ENCODE assay signal across 8 cellular contexts in the genomic region with DNA sequence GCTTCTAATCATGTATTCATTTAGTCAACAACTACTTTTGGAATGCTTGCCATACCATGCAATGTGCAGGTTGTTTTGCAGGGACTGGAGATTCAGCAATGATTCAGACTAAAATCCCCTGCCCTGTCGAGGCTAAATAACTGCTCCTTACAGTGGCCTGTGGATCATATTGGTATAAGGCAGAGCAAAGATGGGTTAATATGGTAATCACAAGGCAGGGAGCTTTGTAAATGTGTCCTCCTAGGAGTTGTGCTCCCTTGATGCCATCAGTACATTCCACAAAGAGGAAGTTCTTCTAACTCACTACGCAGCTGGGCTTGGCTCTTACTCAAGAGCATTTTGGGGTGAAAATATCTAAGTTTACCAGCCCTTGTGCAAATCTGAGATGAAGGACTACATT. TPM values are rescaled to one million over a fixed set of nuclear protein-coding genes. Genes with fewer than 3 reads are reported as not detected.
DNase-seq lines count a peak whose midpoint lies in the region; ATAC-seq, FAIRE-seq and TF ChIP-seq lines count a peak whose summit lies in the region.

No MANE protein-coding gene starts in this region.

- H3K9me2 ChIP-seq in MM.1S (replicated peaks; ENCODE audit: insufficient read depth, low read length), result no peaks in the 10 kb centered on the region

- peaks cover 35% of the 10 kb centered on the region for H3K4me1 Mint-ChIP-seq in activated T-cell treated with anti-CD3 and anti-CD28 coated beads, Interleukin-2, amount 50 U/mL, for 72 hours (ENCODE audit: low read depth)

- TF ChIP-seq CTCF in MM.1S (IDR thresholded peaks at IDR 0.05; ENCODE audit: low read length) (no peak), K562 (IDR thresholded peaks at IDR 0.05 in 2 of 3, conservative IDR thresholded peaks at IDR 0.05 in 1 of 3; ENCODE audit: insufficient read depth in 2 of 3, low read depth in 1 of 3, low read length in 3 of 3) (no peak)

- no peak for DNase-seq in activated T-cell treated with anti-CD3 and anti-CD28 coated beads, Interleukin-2, amount 50 U/mL, for 72 hours
- DNase-seq in activated T-cell treated with anti-CD3 and anti-CD28 coated beads for 4 hours (no peak), MM.1S (no peak), K562 (ENCODE audit: extremely low read depth in 1 of 4, low spot score in 3 of 4) (peak in 1 of 4 experiments; percentile 29), left kidney (ENCODE audit: low read depth, low spot score) (peak; percentile 17), NCI-H510A treated with DMSO at 0.1 percent for 48 hours (lab: John Stamatoyannopoulos, UW) (no peak)
- no peak for DNase-seq in stimulated activated CD4-positive, alpha-beta T cell treated with anti-CD3 and anti-CD28 coated beads, Interleukin-15, amount 100 ng/mL, for 24 hours

- no peak for FAIRE-seq in K562 (lab: Jason Lieb, UNC)

- H3K9me3 Mint-ChIP-seq in activated T-cell treated with anti-CD3 and anti-CD28 coated beads, Interleukin-2, amount 50 U/mL, for 72 hours, result peaks cover 1 to 4% of the 10 kb centered on the region in 2 donors

- no peak overlapping the region for H3K27ac ChIP-seq in MM.1S (ENCODE audit: low read length)
- H3K27ac ChIP-seq in K562 (ENCODE audit: extremely low read depth, low read depth, low read length), result no peak overlapping the region
- peak overlapping the region; percentile 88 for H3K27ac ChIP-seq in thymus (ENCODE audit: low read depth)

- H3K27me3 ChIP-seq in MM.1S (replicated peaks; ENCODE audit: insufficient read depth, low read length) (peaks cover 67% of the 10 kb centered on the region), K562 (ENCODE audit: control insufficient read depth in 2 of 2, insufficient read depth in 2 of 2, low read length in 2 of 2) (peaks cover 0 to 2% of the 10 kb centered on the region in 2 experiments; a peak in 2 of 5 replicates), thymus (ENCODE audit: control insufficient read depth, insufficient read depth) (no peaks in the 10 kb centered on the region)

- intact Hi-C loops in K562 (cut with micrococcal nuclease), result no loop called here

- H3K9me1 ChIP-seq in K562 (ENCODE audit: control insufficient read depth, insufficient read depth, low read length), result no peaks in the 10 kb centered on the region

- H2AFZ ChIP-seq in MM.1S (ENCODE audit: low read length) (no peak overlapping the region), K562 (ENCODE audit: low read depth, low read length) (peak overlapping the region; percentile 86)

- peak overlapping the region; percentile 94 for H3K27ac Mint-ChIP-seq in activated T-cell treated with anti-CD3 and anti-CD28 coated beads, Interleukin-2, amount 50 U/mL, for 72 hours

- H3K36me3 ChIP-seq in MM.1S (replicated peaks; ENCODE audit: insufficient read depth, low read length) (no peaks in the 10 kb centered on the region), K562 (ENCODE audit: control insufficient read depth, insufficient read depth, low read length) (no peaks in the 10 kb centered on the region), thymus (ENCODE audit: control insufficient read depth, insufficient read depth) (peaks cover 4% of the 10 kb centered on the region)

- no peak for TF ChIP-seq RAD21 in K562 (CRISPR knock-in tag; conservative IDR thresholded peaks at IDR 0.05 in 1 of 2, IDR thresholded peaks at IDR 0.05 in 1 of 2)

- H4K20me1 ChIP-seq in MM.1S (ENCODE audit: insufficient read depth, low read length), result no peaks in the 10 kb centered on the region
- H4K20me1 ChIP-seq in K562 (replicated peaks; ENCODE audit: control insufficient read depth, insufficient read depth, low read length), result no peaks in the 10 kb centered on the region

- H3K27me3 Mint-ChIP-seq in activated T-cell treated with anti-CD3 and anti-CD28 coated beads, Interleukin-2, amount 50 U/mL, for 72 hours (ENCODE audit: low read depth), result no peaks in the 10 kb centered on the region

- H3K4me3 ChIP-seq in MM.1S (ENCODE audit: low read length), result peak overlapping the region; percentile 46; the same call in 1 of the 2 replicates
- H3K4me3 ChIP-seq in K562, result peak overlapping the region; percentile 18
- peak overlapping the region; percentile 57 for H3K4me3 ChIP-seq in thymus (ENCODE audit: low read length)

- H3K4me3 Mint-ChIP-seq in activated T-cell treated with anti-CD3 and anti-CD28 coated beads, Interleukin-2, amount 50 U/mL, for 72 hours, result peak overlapping the region; percentile 69 to 90

- peaks cover 7 to 10% of the 10 kb centered on the region in 2 donors for H3K36me3 Mint-ChIP-seq in activated T-cell treated with anti-CD3 and anti-CD28 coated beads, Interleukin-2, amount 50 U/mL, for 72 hours (ENCODE audit: insufficient read depth in 2 of 2)

- CTCF ChIA-PET in K562 (lab: Yijun Ruan, JAX; ENCODE audit: low intra/inter-chr PET ratio), result no interaction called here

- TF ChIP-seq EP300 in K562 (IDR thresholded peaks at IDR 0.05; ENCODE audit: low read length), result no peak

- no peak overlapping the region for H3K9ac ChIP-seq in MM.1S (ENCODE audit: low read length)
- H3K9ac ChIP-seq in K562 (ENCODE audit: insufficient read depth in 1 of 2, low read depth in 2 of 2, low read length in 2 of 2), result no peak overlapping the region

- H3F3A ChIP-seq in MM.1S (ENCODE audit: insufficient read depth, low read length), result peaks cover 14% of the 10 kb centered on the region; the same call in 1 of the 2 replicates

- H3K79me2 ChIP-seq in MM.1S (ENCODE audit: low read length) (no peaks in the 10 kb centered on the region), K562 (ENCODE audit: control insufficient read depth, insufficient read depth, low read length) (no peaks in the 10 kb centered on the region)

- H3K4me1 ChIP-seq in MM.1S (ENCODE audit: low read length) (peaks cover 6% of the 10 kb centered on the region; the same call in 1 of the 2 replicates), K562 (replicated peaks in 1 of 2; ENCODE audit: control insufficient read depth in 2 of 2, insufficient read depth in 2 of 2, low read length in 2 of 2) (no peaks in the 10 kb centered on the region), thymus (ENCODE audit: control insufficient read depth, insufficient read depth, low read length) (peaks cover 11% of the 10 kb centered on the region)

- in situ Hi-C loops in K562 (cut with MboI), result no loop called here

- POLR2A ChIA-PET in K562 (lab: Yijun Ruan, JAX), result interaction anchor here (1.5 kb wide), 1 partner anchor 10 kb away, joined by 3 read pairs; no protein-coding TSS in a partner anchor

- WGBS in K562 (ENCODE audit: insufficient coverage, low coverage, missing lambda C conversion rate), result 8% methylated on average over 2 of the region's 2 CpGs
- under 1% methylated on average over 2 of the region's 2 CpGs for WGBS in thymus

- H3K4me2 ChIP-seq in MM.1S (ENCODE audit: low read depth, low read length) (peak overlapping the region; percentile 65; the same call in 1 of the 2 replicates), K562 (ENCODE audit: insufficient read depth, low read length) (peak overlapping the region; percentile 41)

- ATAC-seq in activated T-cell treated with anti-CD3 and anti-CD28 coated beads, Interleukin-2, amount 50 U/mL, for 72 hours (replicated peaks in 1 of 2), result peak; percentile 32 to 52
- peak; percentile 76 for ATAC-seq in K562

- BruUV-seq in K562 (replicated peaks; lab: Mats Ljungman, UMichigan), result no TSS peak

- no peaks in the 10 kb centered on the region for H3K9me3 ChIP-seq in MM.1S (replicated peaks; ENCODE audit: insufficient read depth, low read length)
- H3K9me3 ChIP-seq in K562 (replicated peaks; ENCODE audit: control insufficient read depth, insufficient read depth, low read depth, low read length), result no peaks in the 10 kb centered on the region; the same call in 1 of the 2 replicates
- H3K9me3 ChIP-seq in thymus (ENCODE audit: control insufficient read depth), result no peaks in the 10 kb centered on the region

- TF ChIP-seq POLR2A in K562 (conservative IDR thresholded peaks at IDR 0.05), result no peak

RNA-seq across cellular contexts. Expression of a gene that starts 0.6 kb away (rescaled TPM):
- 10 to 100 TPM; 10.8 to 36.0 TPM for total RNA-seq in activated T-cell treated with anti-CD3 and anti-CD28 coated beads, Interleukin-2, amount 50 U/mL, for 72 hours
- total RNA-seq in K562 (2011; cell fraction: chromatin; rRNA removed; ENCODE audit: low replicate concordance), result not detected in 2 replicates
- not detected in 2 replicates for total RNA-seq in K562 (2011; cell fraction: nucleolus; rRNA removed)
- total RNA-seq in K562 (2011; cell fraction: nucleoplasm; rRNA removed), result not detected in 2 replicates
- total RNA-seq in K562 (2014; rRNA removed) (0.09 TPM in 1 of 2 replicates, not detected in the other), K562 (2014; rRNA removed; fragmentation: Illumina TruSeq; extraction: Trizol) (0.10 and 0.18 TPM in 2 replicates), K562 (2015; rRNA removed; fragmentation: Illumina TruSeq; extraction: Trizol) (0.25 and 0.26 TPM in 2 replicates), K562 (2021) (0.11 TPM in 2 replicates)
- polyA plus RNA-seq in K562 (2011; rRNA removed) (0.03 TPM in 1 of 2 replicates, not detected in the other), K562 (2014; fragmentation: Illumina TruSeq; extraction: Trizol) (0.03 and 0.08 TPM in 2 replicates), K562 (2014; fragmentation: Nextera tagmentation; extraction: Ambion mirVana) (under 1 TPM; 0.08 to 0.14 TPM), K562 (2014; rRNA removed) (0.09 TPM in 1 of 2 replicates, not detected in the other), thymus (16.0 TPM)
- 0.01 TPM in 1 of 2 replicates, not detected in the other for polyA plus RNA-seq in K562 (2011; cell fraction: cytosol; rRNA removed)
- not detected in 2 replicates for polyA plus RNA-seq in K562 (2011; cell fraction: nucleus; rRNA removed)
- polyA plus RNA-seq in K562 (2012), result 0.10 and 0.30 TPM in 2 replicates
- 0.11 TPM in 1 of 2 replicates, not detected in the other for polyA minus RNA-seq in K562 (2011; rRNA and poly(A)+ RNA removed)
- not detected in 2 replicates for polyA minus RNA-seq in K562 (2011; cell fraction: cytosol; rRNA and poly(A)+ RNA removed)
- polyA minus RNA-seq in K562 (2011; cell fraction: nucleus; rRNA and poly(A)+ RNA removed), result 0.11 TPM in 1 of 2 replicates, not detected in the other

RNA-seq across cellular contexts. Expression of a gene that starts 26.6 kb away (rescaled TPM):
- total RNA-seq in activated T-cell treated with anti-CD3 and anti-CD28 coated beads, Interleukin-2, amount 50 U/mL, for 72 hours, result 10 to 100 TPM in 1 of 2 donors, 1 to 10 TPM in 1; 6.7 to 19.5 TPM
- 0.14 and 0.16 TPM in 2 replicates for total RNA-seq in K562 (2011; cell fraction: chromatin; rRNA removed; ENCODE audit: low replicate concordance)
- 0.13 and 0.17 TPM in 2 replicates for total RNA-seq in K562 (2011; cell fraction: nucleolus; rRNA removed)
- 0.22 TPM in 1 of 2 replicates, not detected in the other for total RNA-seq in K562 (2011; cell fraction: nucleoplasm; rRNA removed)
- total RNA-seq in K562 (2014; rRNA removed) (0.59 and 1.0 TPM in 2 replicates), K562 (2014; rRNA removed; fragmentation: Illumina TruSeq; extraction: Trizol) (1.2 and 1.4 TPM in 2 replicates), K562 (2015; rRNA removed; fragmentation: Illumina TruSeq; extraction: Trizol) (1.7 and 2.2 TPM in 2 replicates), K562 (2021) (0.69 TPM in 2 replicates)
- polyA plus RNA-seq in K562 (2011; rRNA removed) (0.35 and 0.55 TPM in 2 replicates), K562 (2014; fragmentation: Illumina TruSeq; extraction: Trizol) (0.84 and 1.1 TPM in 2 replicates), K562 (2014; fragmentation: Nextera tagmentation; extraction: Ambion mirVana) (under 1 TPM; 0.23 to 0.83 TPM), K562 (2014; rRNA removed) (0.58 and 0.77 TPM in 2 replicates), thymus (31.5 TPM)
- 0.07 and 0.25 TPM in 2 replicates for polyA plus RNA-seq in K562 (2011; cell fraction: cytosol; rRNA removed)
- polyA plus RNA-seq in K562 (2011; cell fraction: nucleus; rRNA removed), result 0.08 TPM in 1 of 2 replicates, not detected in the other
- 1.4 and 3.3 TPM in 2 replicates for polyA plus RNA-seq in K562 (2012)
- polyA minus RNA-seq in K562 (2011; rRNA and poly(A)+ RNA removed), result 0.21 and 0.84 TPM in 2 replicates
- polyA minus RNA-seq in K562 (2011; cell fraction: cytosol; rRNA and poly(A)+ RNA removed), result not detected in 2 replicates
- 0.13 and 0.22 TPM in 2 replicates for polyA minus RNA-seq in K562 (2011; cell fraction: nucleus; rRNA and poly(A)+ RNA removed)

RNA-seq across cellular contexts. Expression of a gene that starts 49.7 kb away (rescaled TPM):
- total RNA-seq in activated T-cell treated with anti-CD3 and anti-CD28 coated beads, Interleukin-2, amount 50 U/mL, for 72 hours, result 10 to 100 TPM; 19.5 to 21.3 TPM
- not detected in 2 replicates for total RNA-seq in K562 (2011; cell fraction: chromatin; rRNA removed; ENCODE audit: low replicate concordance)
- not detected in 2 replicates for total RNA-seq in K562 (2011; cell fraction: nucleolus; rRNA removed)
- total RNA-seq in K562 (2011; cell fraction: nucleoplasm; rRNA removed), result 0.73 TPM in 1 of 2 replicates, not detected in the other
- total RNA-seq in K562 (2014; rRNA removed), result 0.08 and 0.09 TPM in 2 replicates
- total RNA-seq in K562 (2014; rRNA removed; fragmentation: Illumina TruSeq; extraction: Trizol), result 0.19 and 0.40 TPM in 2 replicates
- total RNA-seq in K562 (2015; rRNA removed; fragmentation: Illumina TruSeq; extraction: Trizol), result 0.15 TPM in 1 of 2 replicates, not detected in the other
- 0.29 and 0.45 TPM in 2 replicates for total RNA-seq in K562 (2021)
- polyA plus RNA-seq in K562 (2011; rRNA removed), result 0.07 TPM in 1 of 2 replicates, not detected in the other
- polyA plus RNA-seq in K562 (2011; cell fraction: cytosol; rRNA removed), result 0.01 TPM in 1 of 2 replicates, not detected in the other
- 0.13 TPM in 1 of 2 replicates, not detected in the other for polyA plus RNA-seq in K562 (2011; cell fraction: nucleus; rRNA removed)
- polyA plus RNA-seq in K562 (2012), result 0.13 and 0.25 TPM in 2 replicates
- polyA plus RNA-seq in K562 (2014; fragmentation: Illumina TruSeq; extraction: Trizol), result 0.06 and 0.16 TPM in 2 replicates
- polyA plus RNA-seq in K562 (2014; fragmentation: Nextera tagmentation; extraction: Ambion mirVana), result under 1 TPM; 0.13 to 0.20 TPM
- 0.12 TPM in 1 of 2 replicates, not detected in the other for polyA plus RNA-seq in K562 (2014; rRNA removed)
- not detected in 2 replicates for polyA minus RNA-seq in K562 (2011; rRNA and poly(A)+ RNA removed)
- not detected in 2 replicates for polyA minus RNA-seq in K562 (2011; cell fraction: cytosol; rRNA and poly(A)+ RNA removed)
- not detected in 2 replicates for polyA minus RNA-seq in K562 (2011; cell fraction: nucleus; rRNA and poly(A)+ RNA removed)
- 62.3 TPM for polyA plus RNA-seq in thymus

Comparison
In these comparisons a context has a peak if more than half of its experiments do, and no peak if none do; other contexts are left out.
1. RNA of a gene that starts 0.6 kb away (total RNA-seq): 10.8 to 36.0 TPM in activated T-cell treated with anti-CD3 and anti-CD28 coated beads, Interleukin-2, amount 50 U/mL, for 72 hours; 0.09 to 0.26 TPM in K562; every median in the first group is over 4 times any median in the second.
2. RNA of a gene that starts 49.7 kb away (total RNA-seq): 19.5 to 21.3 TPM in activated T-cell treated with anti-CD3 and anti-CD28 coated beads, Interleukin-2, amount 50 U/mL, for 72 hours; 0.08 to 0.73 TPM in K562; every median in the first group is over 10 times any median in the second.
3. Peak in every context shown above with its lines, with median percentiles within 50 percentile points of each other: H3K4me3 ChIP-seq.